ENCODE assay signal across 16 cellular contexts in genomic region chr2:10322481-10322880, GRCh38. TPM values are rescaled to one million over a fixed set of nuclear protein-coding genes. Genes with fewer than 3 reads are reported as not detected.
DNase-seq lines count a peak whose midpoint lies in the region; ATAC-seq and TF ChIP-seq lines count a peak whose summit lies in the region.
"Had no signal": no experiment of that assay in that cellular context is flagged by ENCODE, and none has a peak within 500 bp of the region (broad histone marks: within the 10 kb centered on the region; RNA-seq: fewer than 3 reads in every experiment).

No MANE protein-coding gene starts in this region.

- H3K9me3 ChIP-seq in Caco-2 = peaks cover 10% of the 10 kb centered on the region; the same call in 1 of the 2 replicates
- peaks cover 7 to 25% of the 10 kb centered on the region in 2 donors for H3K9me3 ChIP-seq in neuronal stem cell (replicated peaks in 1 of 2; ENCODE audit: control insufficient read depth in 2 of 2, insufficient read depth in 1 of 2, low read depth in 1 of 2, low read length in 2 of 2)

- no peak overlapping the region for H2BK12ac ChIP-seq in neuronal stem cell (ENCODE audit: low read length)

- H2BK5ac ChIP-seq in neuronal stem cell (ENCODE audit: low read length) = peak overlapping the region; percentile 44

- peaks cover 47% of the 10 kb centered on the region for H3K4me1 ChIP-seq in Caco-2
- H3K4me1 ChIP-seq in neuronal stem cell (ENCODE audit: control insufficient read depth in 2 of 2, insufficient read depth in 1 of 2, low read depth in 1 of 2, low read length in 2 of 2) = peaks cover 9 to 11% of the 10 kb centered on the region in 2 donors

- no peak overlapping the region for H3K4ac ChIP-seq in neuronal stem cell (ENCODE audit: low read length)

- H3K4me3 Mint-ChIP-seq in activated naive CD4-positive, alpha-beta T cell treated with anti-CD3 and anti-CD28 coated beads, Interleukin-2, amount 10 ng/mL, durations not matched to agents 7 days and 5 days = no peak overlapping the region
- H3K4me3 Mint-ChIP-seq in Caco-2 (ENCODE audit: unreplicated experiment) = peak overlapping the region; percentile 9
- H3K4me3 Mint-ChIP-seq in endothelial cell (ENCODE audit: unreplicated experiment) = no peak overlapping the region
- H3K4me3 Mint-ChIP-seq: CD4-positive, alpha-beta memory T cell had no signal

- H3K9ac ChIP-seq in neuronal stem cell (ENCODE audit: low read depth, low read length, poor library complexity) = no peak overlapping the region

- no peaks in the 10 kb centered on the region for H3K79me1 ChIP-seq in neuronal stem cell (ENCODE audit: low read depth, low read length)

- H2BK15ac ChIP-seq in neuronal stem cell (ENCODE audit: low read length) = no peak overlapping the region

- H3K27ac ChIP-seq in neuronal stem cell (replicated peaks; ENCODE audit: low read length) = no peak overlapping the region
- H3K27ac ChIP-seq: 22Rv1, A549, C4-2B had no signal

- H4K8ac ChIP-seq in neuronal stem cell (ENCODE audit: low read depth, low read length) = no peak overlapping the region

- H3K36me3 Mint-ChIP-seq in activated naive CD4-positive, alpha-beta T cell treated with anti-CD3 and anti-CD28 coated beads, Interleukin-2, amount 10 ng/mL, durations not matched to agents 7 days and 5 days = peaks cover 30% of the 10 kb centered on the region
- H3K36me3 Mint-ChIP-seq in Caco-2 (ENCODE audit: insufficient read depth, unreplicated experiment) (peaks cover 7% of the 10 kb centered on the region), endothelial cell (ENCODE audit: low read depth, unreplicated experiment) (no peaks in the 10 kb centered on the region)

- no peak for ATAC-seq in GM19455 (IDR thresholded peaks at IDR 0.05; ENCODE audit: unreplicated experiment)
- ATAC-seq in GM18520 (IDR thresholded peaks at IDR 0.05; ENCODE audit: unreplicated experiment) = no peak
- ATAC-seq: A549 had no signal

- H3K14ac ChIP-seq in neuronal stem cell (ENCODE audit: low read length) = no peak overlapping the region

- BruUV-seq in Caco-2 (replicated peaks; lab: Mats Ljungman, UMichigan) = no TSS peak

- POLR2A ChIA-PET in Caco-2 (lab: Charles Lee) = interaction anchor here (0.5 to 1.0 kb wide), 2 partner anchors 18 to 95 kb away, joined by 3 read pairs; no protein-coding TSS in a partner anchor

- H3K4me2 ChIP-seq in neuronal stem cell (ENCODE audit: insufficient read depth, low read length, poor library complexity, severe bottlenecking) = no peak overlapping the region
- H3K4me2 ChIP-seq: A549 had no signal

- CTCF ChIA-PET in activated naive CD4-positive, alpha-beta T cell treated with anti-CD3 and anti-CD28 coated beads, Interleukin-2, amount 10 ng/mL, durations not matched to agents 7 days and 5 days (lab: Charles Lee) = no interaction called here
- CTCF ChIA-PET in Caco-2 (lab: Charles Lee) = interaction anchor here (1.2 to 2.0 kb wide), 3 partner anchors 19 to 87 kb away, joined by 4 to 7 read pairs (median 6); partner anchors contain the start of gene HPCAL1

- intact Hi-C loops in Caco-2 (cut with micrococcal nuclease; ENCODE audit: unreplicated experiment) = loop anchor here (1.0 kb wide), 1 partner anchor 19 kb away; no protein-coding TSS in a partner anchor

- no peak overlapping the region for H4K91ac ChIP-seq in neuronal stem cell (ENCODE audit: low read depth, low read length, poor library complexity)

- peak overlapping the region; percentile 37 for H3K27ac Mint-ChIP-seq in activated naive CD4-positive, alpha-beta T cell treated with anti-CD3 and anti-CD28 coated beads, Interleukin-2, amount 10 ng/mL, durations not matched to agents 7 days and 5 days
- H3K27ac Mint-ChIP-seq in Caco-2 (ENCODE audit: unreplicated experiment) = no peak overlapping the region
- H3K27ac Mint-ChIP-seq in endothelial cell (ENCODE audit: unreplicated experiment) = peak overlapping the region; percentile 64

- no peak for TF ChIP-seq CTCF in Caco-2 (IDR thresholded peaks at IDR 0.05; ENCODE audit: insufficient read depth in 1 of 2, low read depth in 1 of 2, low read length in 1 of 2, severe bottlenecking in 1 of 2, unreplicated experiment in 1 of 2)
- no peak for TF ChIP-seq CTCF in endothelial cell (IDR thresholded peaks at IDR 0.05; ENCODE audit: unreplicated experiment)

- peaks cover 3% of the 10 kb centered on the region; the same call in 1 of the 2 replicates for H3K36me3 ChIP-seq in Caco-2 (ENCODE audit: control insufficient read depth, insufficient read depth, low read length)
- H3K36me3 ChIP-seq in neuronal stem cell (replicated peaks in 1 of 2; ENCODE audit: control insufficient read depth in 2 of 2, insufficient read depth in 2 of 2, low read length in 2 of 2) = no peaks in the 10 kb centered on the region
- H3K36me3 ChIP-seq: HAP-1 had no signal

- no peak overlapping the region for H3K23ac ChIP-seq in neuronal stem cell (ENCODE audit: low read depth, low read length, poor library complexity)

- H3K27me3 Mint-ChIP-seq in activated naive CD4-positive, alpha-beta T cell treated with anti-CD3 and anti-CD28 coated beads, Interleukin-2, amount 10 ng/mL, durations not matched to agents 7 days and 5 days = no peaks in the 10 kb centered on the region
- no peaks in the 10 kb centered on the region for H3K27me3 Mint-ChIP-seq in Caco-2 (ENCODE audit: insufficient read depth, unreplicated experiment)
- H3K27me3 Mint-ChIP-seq in endothelial cell (ENCODE audit: unreplicated experiment) = peaks cover 5% of the 10 kb centered on the region
- H3K27me3 Mint-ChIP-seq: CD4-positive, alpha-beta memory T cell had no signal

- no peaks in the 10 kb centered on the region for H3K27me3 ChIP-seq in Caco-2 (replicated peaks; ENCODE audit: control insufficient read depth, insufficient read depth, low read length)
- H3K27me3 ChIP-seq in neuronal stem cell (ENCODE audit: control insufficient read depth in 3 of 3, insufficient read depth in 3 of 3, low read depth in 1 of 3, low read length in 3 of 3) = no peaks in the 10 kb centered on the region

- no peak for DNase-seq in activated naive CD4-positive, alpha-beta T cell treated with anti-CD3 and anti-CD28 coated beads, Interleukin-2, amount 10 ng/mL, durations not matched to agents 7 days and 5 days
- no peak for DNase-seq in activated naive CD4-positive, alpha-beta T cell (lab: John Stamatoyannopoulos, UW)
- no peak for DNase-seq in Caco-2
- DNase-seq in endothelial cell (ENCODE audit: low spot score) = no peak
- no peak for DNase-seq in neuronal stem cell (ENCODE audit: low spot score)
- DNase-seq in COLO829 (ENCODE audit: low spot score) = no peak
- DNase-seq: AML-193; CD4-positive, alpha-beta memory T cell; COR-L47; GOT3 had no signal

- no peak overlapping the region for H3K18ac ChIP-seq in neuronal stem cell (ENCODE audit: low read length)

- no peak overlapping the region for H2AK5ac ChIP-seq in neuronal stem cell (ENCODE audit: low read depth, low read length)

- H3K4me3 ChIP-seq in Caco-2 (ENCODE audit: low read depth, low read length) (no peak overlapping the region), neuronal stem cell (ENCODE audit: low read length in 2 of 2) (no peak overlapping the region)
- H3K4me3 ChIP-seq: A549, HAP-1 had no signal

- no CpG with 5 or more reads among the region's 4 CpGs for WGBS in neuronal stem cell (ENCODE audit: extremely low coverage in 2 of 2, insufficient read length in 2 of 2, insufficient replicate concordance in 1 of 2), 2 donors

- H3K4me1 Mint-ChIP-seq in activated naive CD4-positive, alpha-beta T cell treated with anti-CD3 and anti-CD28 coated beads, Interleukin-2, amount 10 ng/mL, durations not matched to agents 7 days and 5 days = peaks cover 40% of the 10 kb centered on the region
- peaks cover 26% of the 10 kb centered on the region for H3K4me1 Mint-ChIP-seq in Caco-2 (ENCODE audit: low read depth, unreplicated experiment)
- peaks cover 33% of the 10 kb centered on the region for H3K4me1 Mint-ChIP-seq in endothelial cell (ENCODE audit: unreplicated experiment)

- no peak overlapping the region for H2AFZ ChIP-seq in neuronal stem cell (ENCODE audit: low read length)

- H2BK120ac ChIP-seq in neuronal stem cell (ENCODE audit: low read depth, low read length) = no peak overlapping the region

- H3K9me3 Mint-ChIP-seq in activated naive CD4-positive, alpha-beta T cell treated with anti-CD3 and anti-CD28 coated beads, Interleukin-2, amount 10 ng/mL, durations not matched to agents 7 days and 5 days = peaks cover 3% of the 10 kb centered on the region
- H3K9me3 Mint-ChIP-seq in Caco-2 (ENCODE audit: unreplicated experiment) (peaks cover 11% of the 10 kb centered on the region), endothelial cell (ENCODE audit: unreplicated experiment) (no peaks in the 10 kb centered on the region)

RNA-seq across cellular contexts. Expression of gene HPCAL1, which starts 19.8 kb away (rescaled TPM):
- total RNA-seq in Caco-2 (2022) (26.3 and 26.9 TPM in 2 replicates), endothelial cell (ENCODE audit: unreplicated experiment) (34.6 TPM)
- 10.7 TPM for polyA plus RNA-seq in neuronal stem cell (2013, experiment 1 of 2)
- 9.6 TPM for polyA plus RNA-seq in neuronal stem cell (2013, experiment 2 of 2)
